Comparison of ENCODE assay signal across 31 cellular contexts in the genomic region with DNA sequence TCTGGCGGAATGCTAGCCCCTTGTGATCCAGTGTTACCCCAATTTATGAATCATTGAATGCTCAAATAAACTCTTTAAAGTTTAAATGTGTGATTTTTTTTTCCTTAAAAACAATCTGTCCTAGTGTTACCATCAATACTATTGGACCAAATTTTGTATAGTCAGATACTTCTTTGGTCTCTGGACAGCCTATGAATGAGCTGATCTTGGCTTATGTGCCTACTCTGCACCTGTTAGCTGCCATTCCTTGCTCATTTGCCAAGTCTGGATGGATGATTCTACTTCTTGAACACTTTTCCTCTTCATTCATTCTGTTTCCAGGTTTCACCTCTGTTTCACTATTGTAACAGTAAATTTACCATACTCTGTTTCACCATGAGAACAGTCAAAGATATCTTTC.
"Had no signal": no experiment of that assay in that cellular context is flagged by ENCODE, and none has a peak within 500 bp of the region (broad histone marks: within the 10 kb centered on the region; RNA-seq: fewer than 3 reads in every experiment).

No MANE protein-coding gene starts in this region.

- H3K27ac ChIP-seq: neutrophil, pancreas, prostate gland, right lobe of liver, sigmoid colon, skin epidermis, spleen, suprapubic skin, testis, tibial artery, transverse colon, upper lobe of right lung, uterus had no signal

- H3K9me3 ChIP-seq: neutrophil, pancreas, prostate gland, right lobe of liver, sigmoid colon, spleen, suprapubic skin, testis, tibial artery, transverse colon, upper lobe of right lung, uterus had no signal

- DNase-seq: naive thymus-derived CD8-positive, alpha-beta T cell; nephron progenitor cell; nucleus accumbens; pancreas; right cardiac atrium; right lobe of liver; sigmoid colon; spleen; stimulated activated CD4-positive, alpha-beta T cell treated with anti-CD3 and anti-CD28 coated beads, Interleukin-12 subunit alpha, Interleukin-12 subunit beta, amount 100 ng/mL, for 4 hours; stimulated activated CD4-positive, alpha-beta T cell treated with anti-CD3 and anti-CD28 coated beads, Interleukin-1b, Interleukin-23, amount 100 ng/mL, for 48 hours; stimulated activated CD4-positive, alpha-beta T cell treated with anti-CD3 and anti-CD28 coated beads, Interleukin-4, amount 100 ng/mL, for 1 hour; stimulated activated CD4-positive, alpha-beta T cell treated with anti-CD3 and anti-CD28 coated beads, Interleukin-4, amount 100 ng/mL, for 4 hours; stimulated activated CD8-positive, alpha-beta memory T cell treated with anti-CD3 and anti-CD28 coated beads, Interleukin-4, amount 100 ng/mL, for 48 hours; stimulated activated naive CD4-positive, alpha-beta T cell; stimulated activated naive CD8-positive, alpha-beta T cell treated with anti-CD3 and anti-CD28 coated beads, Interleukin-15, amount 100 ng/mL, for 72 hours; stimulated activated naive CD8-positive, alpha-beta T cell treated with anti-CD3 and anti-CD28 coated beads, Interleukin-15, Interleukin-2, amounts not matched to agents 100 U/mL and 50 U/mL, for 24 hours; substantia nigra; testis; tibial artery; transverse colon; upper lobe of right lung; uterus had no signal

- H3K9me3 Mint-ChIP-seq: naive thymus-derived CD8-positive, alpha-beta T cell; natural killer cell treated with Interleukin-12 subunit alpha and Interleukin-12 subunit beta and Interleukin-15 and Interleukin-18, amount 100 ng/mL, for 72 hours; stimulated activated memory B cell treated with anti-CD40 and anti-IgM and Interleukin-4, amounts not matched to agents 10 μg/mL and 1 μg/mL and 100 μg/mL, for 72 hours had no signal

- H3K4me1 Mint-ChIP-seq: stimulated activated memory B cell treated with anti-CD40 and anti-IgM and Interleukin-4, amounts not matched to agents 10 μg/mL and 1 μg/mL and 100 μg/mL, for 72 hours; stimulated activated naive CD8-positive, alpha-beta T cell treated with anti-CD3 and anti-CD28 coated beads, Interleukin-15, amount 100 ng/mL, for 72 hours had no signal

- H3K36me3 Mint-ChIP-seq: naive thymus-derived CD8-positive, alpha-beta T cell; natural killer cell treated with Interleukin-12 subunit alpha and Interleukin-12 subunit beta and Interleukin-15 and Interleukin-18, amount 100 ng/mL, for 72 hours; stimulated activated memory B cell treated with anti-CD40 and anti-IgM and Interleukin-4, amounts not matched to agents 10 μg/mL and 1 μg/mL and 100 μg/mL, for 72 hours; type B pancreatic cell had no signal

- H3K4me1 ChIP-seq: pancreas, prostate gland, right lobe of liver, spleen, suprapubic skin, testis, upper lobe of right lung, uterus had no signal

- H3K4me3 ChIP-seq: pancreas, prostate gland, right lobe of liver, sigmoid colon, skin epidermis, smooth muscle cell, spleen, suprapubic skin, testis, tibial artery, transverse colon, upper lobe of right lung, uterus had no signal

- ATAC-seq: naive thymus-derived CD8-positive, alpha-beta T cell; natural killer cell treated with Interleukin-12 subunit alpha and Interleukin-12 subunit beta and Interleukin-15 and Interleukin-18, amount 100 ng/mL, for 72 hours; pancreas; right cardiac atrium; right lobe of liver; stimulated activated memory B cell treated with anti-CD40 and anti-IgM and Interleukin-4, amounts not matched to agents 10 μg/mL and 1 μg/mL and 100 μg/mL, for 72 hours; stimulated activated naive CD8-positive, alpha-beta T cell treated with anti-CD3 and anti-CD28 coated beads, Interleukin-15, amount 100 ng/mL, for 72 hours; stimulated activated naive CD8-positive, alpha-beta T cell treated with anti-CD3 and anti-CD28 coated beads, Interleukin-15, Interleukin-2, amounts not matched to agents 100 U/mL and 50 U/mL, for 24 hours; upper lobe of right lung had no signal

- H3K27me3 Mint-ChIP-seq: stimulated activated naive CD8-positive, alpha-beta T cell treated with anti-CD3 and anti-CD28 coated beads, Interleukin-15, amount 100 ng/mL, for 72 hours had no signal

- H3K4me2 ChIP-seq: smooth muscle cell had no signal

- H3K36me3 ChIP-seq: neutrophil, pancreas, prostate gland, right lobe of liver, sigmoid colon, spleen, suprapubic skin, tibial artery, transverse colon, upper lobe of right lung, uterus had no signal

- H3K4me3 Mint-ChIP-seq: naive thymus-derived CD8-positive, alpha-beta T cell; natural killer cell treated with Interleukin-12 subunit alpha and Interleukin-12 subunit beta and Interleukin-15 and Interleukin-18, amount 100 ng/mL, for 72 hours; nephron progenitor cell; neural crest cell; stimulated activated memory B cell treated with anti-CD40 and anti-IgM and Interleukin-4, amounts not matched to agents 10 μg/mL and 1 μg/mL and 100 μg/mL, for 72 hours; stimulated activated naive CD8-positive, alpha-beta T cell treated with anti-CD3 and anti-CD28 coated beads, Interleukin-15, amount 100 ng/mL, for 72 hours; type B pancreatic cell had no signal

- H3K27me3 ChIP-seq: pancreas, right lobe of liver, sigmoid colon, suprapubic skin, testis, tibial artery, transverse colon, upper lobe of right lung, uterus had no signal

- H3K27ac Mint-ChIP-seq: naive thymus-derived CD8-positive, alpha-beta T cell; natural killer cell treated with Interleukin-12 subunit alpha and Interleukin-12 subunit beta and Interleukin-15 and Interleukin-18, amount 100 ng/mL, for 72 hours; nephron progenitor cell; stimulated activated memory B cell treated with anti-CD40 and anti-IgM and Interleukin-4, amounts not matched to agents 10 μg/mL and 1 μg/mL and 100 μg/mL, for 72 hours; type B pancreatic cell had no signal
